Comparison of ENCODE assay signal across 12 cellular contexts in genomic region chr2:148877403-148877740, GRCh38. TPM values are rescaled to one million over a fixed set of nuclear protein-coding genes. Genes with fewer than 3 reads are reported as not detected.
DNase-seq lines count a peak whose midpoint lies in the region; ATAC-seq, FAIRE-seq and TF ChIP-seq lines count a peak whose summit lies in the region.
"Had no signal": no experiment of that assay in that cellular context is flagged by ENCODE, and none has a peak within 500 bp of the region (broad histone marks: within the 10 kb centered on the region; RNA-seq: fewer than 3 reads in every experiment).

No MANE protein-coding gene starts in this region.

- no peaks in the 10 kb centered on the region for H3K9me3 ChIP-seq in effector memory CD4-positive, alpha-beta T cell (ENCODE audit: control insufficient read depth, low read length)
- H3K9me3 ChIP-seq: left lung, suprapubic skin had no signal

- H3K27me3 ChIP-seq in effector memory CD4-positive, alpha-beta T cell (replicated peaks; ENCODE audit: control insufficient read depth, insufficient read depth, low read length, poor library complexity, severe bottlenecking) = no peaks in the 10 kb centered on the region

- no peak for DNase-seq in T-helper 2 cell treated with Interferon-gamma antibody and Interleukin-4, amounts not matched to agents 5 μg/mL and 100 μg/mL, for 36 hours (ENCODE audit: low spot score)
- DNase-seq in T-helper 2 cell (no peak), NCI-H526 treated with DMSO at 0.1 percent for 48 hours (lab: John Stamatoyannopoulos, UW) (peak; percentile 30), progenitor cell of endocrine pancreas (ENCODE audit: low spot score, unreplicated experiment) (no peak), HTR-8/SVneo (ENCODE audit: insufficient read length, low spot score) (no peak), nucleus accumbens (lab: John Stamatoyannopoulos, UW) (no peak)
- DNase-seq in effector memory CD4-positive, alpha-beta T cell = no peak
- DNase-seq: left lung had no signal

- H3K36me3 Mint-ChIP-seq in T-helper 2 cell treated with Interferon-gamma antibody and Interleukin-4, amounts not matched to agents 5 μg/mL and 100 μg/mL, for 36 hours (ENCODE audit: low read depth) = peaks cover 6% of the 10 kb centered on the region
- H3K36me3 Mint-ChIP-seq in progenitor cell of endocrine pancreas (ENCODE audit: insufficient read depth) = peaks cover 6% of the 10 kb centered on the region

- peak overlapping the region; percentile 87 for H3K4me3 Mint-ChIP-seq in T-helper 2 cell treated with Interferon-gamma antibody and Interleukin-4, amounts not matched to agents 5 μg/mL and 100 μg/mL, for 36 hours
- H3K4me3 Mint-ChIP-seq in progenitor cell of endocrine pancreas (ENCODE audit: low read depth) = peak overlapping the region; percentile 83

- FAIRE-seq in HTR-8/SVneo (lab: Jason Lieb, UNC) = no peak

- H3K36me3 ChIP-seq in effector memory CD4-positive, alpha-beta T cell (ENCODE audit: control insufficient read depth, insufficient read depth, low read length) = no peaks in the 10 kb centered on the region
- H3K36me3 ChIP-seq: gastroesophageal sphincter, left lung, suprapubic skin had no signal

- H3K4me1 Mint-ChIP-seq in T-helper 2 cell treated with Interferon-gamma antibody and Interleukin-4, amounts not matched to agents 5 μg/mL and 100 μg/mL, for 36 hours (ENCODE audit: low read depth) = peaks cover 10% of the 10 kb centered on the region
- peaks cover 12% of the 10 kb centered on the region for H3K4me1 Mint-ChIP-seq in progenitor cell of endocrine pancreas (ENCODE audit: low read depth)

- no peak overlapping the region for H3K27ac Mint-ChIP-seq in T-helper 2 cell treated with Interferon-gamma antibody and Interleukin-4, amounts not matched to agents 5 μg/mL and 100 μg/mL, for 36 hours
- peak overlapping the region; percentile 53 for H3K27ac Mint-ChIP-seq in progenitor cell of endocrine pancreas

- peak overlapping the region; percentile 56 for H3K27ac ChIP-seq in effector memory CD4-positive, alpha-beta T cell (ENCODE audit: insufficient read depth, low read length, poor library complexity, severe bottlenecking)
- H3K27ac ChIP-seq: left lung, suprapubic skin had no signal

- no peak overlapping the region for H3K4me3 ChIP-seq in effector memory CD4-positive, alpha-beta T cell (ENCODE audit: insufficient read depth, low read depth, low read length, poor library complexity, severe bottlenecking)
- H3K4me3 ChIP-seq: left lung had no signal

- H3K4me1 ChIP-seq in effector memory CD4-positive, alpha-beta T cell (ENCODE audit: control insufficient read depth, insufficient read depth, low read length, poor library complexity, severe bottlenecking) = peaks cover 16% of the 10 kb centered on the region

- ATAC-seq in HG03045 (IDR thresholded peaks at IDR 0.05; ENCODE audit: unreplicated experiment) = no peak
- ATAC-seq: gastroesophageal sphincter, left lung, Panc1 had no signal

- peaks cover 12% of the 10 kb centered on the region for H3K27me3 Mint-ChIP-seq in T-helper 2 cell treated with Interferon-gamma antibody and Interleukin-4, amounts not matched to agents 5 μg/mL and 100 μg/mL, for 36 hours (ENCODE audit: low read depth)
- H3K27me3 Mint-ChIP-seq in progenitor cell of endocrine pancreas = peaks cover 17% of the 10 kb centered on the region

- TF ChIP-seq CTCF in progenitor cell of endocrine pancreas (IDR thresholded peaks at IDR 0.05; ENCODE audit: unreplicated experiment) = no peak

- peaks cover 5% of the 10 kb centered on the region for H3K9me3 Mint-ChIP-seq in T-helper 2 cell treated with Interferon-gamma antibody and Interleukin-4, amounts not matched to agents 5 μg/mL and 100 μg/mL, for 36 hours
- no peaks in the 10 kb centered on the region for H3K9me3 Mint-ChIP-seq in progenitor cell of endocrine pancreas (ENCODE audit: low read depth)

RNA-seq across cellular contexts. Expression of gene KIF5C, which starts 2.3 kb away (rescaled TPM):
- 26.8 and 27.3 TPM in 2 replicates for total RNA-seq in progenitor cell of endocrine pancreas
